Comparison of ENCODE assay signal across 17 cellular contexts in the genomic region with DNA sequence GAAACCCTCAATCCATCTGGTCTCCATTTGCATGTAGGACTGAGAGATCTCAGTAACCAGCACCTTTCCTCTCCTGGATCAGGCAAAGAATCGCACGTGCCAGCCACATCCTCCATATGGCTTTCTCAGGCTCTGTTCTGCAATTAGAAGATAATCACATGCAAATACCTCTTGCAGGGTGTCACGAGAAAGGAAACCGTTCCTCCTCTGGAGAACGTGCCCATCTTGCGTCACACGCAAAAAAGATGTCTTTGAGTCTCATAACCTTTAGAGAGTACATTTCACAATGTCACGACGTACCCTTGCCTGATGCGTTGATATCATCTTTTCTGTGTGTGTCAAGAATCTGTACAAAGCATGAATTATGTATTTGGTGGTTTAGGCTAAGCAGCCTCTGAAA. TPM values are rescaled to one million over a fixed set of nuclear protein-coding genes. Genes with fewer than 3 reads are reported as not detected.
DNase-seq lines count a peak whose midpoint lies in the region; ATAC-seq and TF ChIP-seq lines count a peak whose summit lies in the region.
"Had no signal": no experiment of that assay in that cellular context is flagged by ENCODE, and none has a peak within 500 bp of the region (broad histone marks: within the 10 kb centered on the region; RNA-seq: fewer than 3 reads in every experiment).

No MANE protein-coding gene starts in this region.

- intact Hi-C loops in IMR-90 (cut with micrococcal nuclease), result no loop called here

- H3K79me2 ChIP-seq in trophoblast cell (ENCODE audit: control insufficient read depth, insufficient read depth, low read length, poor library complexity), result no peaks in the 10 kb centered on the region

- CTCF ChIA-PET in IMR-90 (lab: Yijun Ruan, JAX), result no interaction called here

- no peak overlapping the region for H3K4me3 Mint-ChIP-seq in natural killer cell treated with Interleukin-12 subunit alpha and Interleukin-12 subunit beta and Interleukin-15 and Interleukin-18, amount 100 ng/mL, for 72 hours

- no peak for TF ChIP-seq RAD21 in IMR-90 (IDR thresholded peaks at IDR 0.05; ENCODE audit: low read length)

- no peak for TF ChIP-seq POLR2A in IMR-90 (IDR thresholded peaks at IDR 0.05; ENCODE audit: low read depth, low read length)

- no peak overlapping the region for H3K4ac ChIP-seq in IMR-90 (ENCODE audit: low read depth, low read length)
- no peak overlapping the region for H3K4ac ChIP-seq in trophoblast cell (ENCODE audit: low read depth, low read length)

- H2AK5ac ChIP-seq in IMR-90 (ENCODE audit: low read depth, low read length) (no peak overlapping the region), trophoblast cell (ENCODE audit: low read length) (no peak overlapping the region)

- H3K27ac ChIP-seq in IMR-90 (ENCODE audit: insufficient read depth, low read length) (no peak overlapping the region), trophoblast cell (ENCODE audit: low read depth, low read length) (no peak overlapping the region)
- H3K27ac ChIP-seq: C4-2B, SJCRH30 had no signal

- H2AK9ac ChIP-seq in IMR-90 (replicated peaks; ENCODE audit: low read depth, low read length, poor library complexity), result no peak overlapping the region

- H3K27me3 Mint-ChIP-seq in natural killer cell treated with Interleukin-12 subunit alpha and Interleukin-12 subunit beta and Interleukin-15 and Interleukin-18, amount 100 ng/mL, for 72 hours, result peaks cover 0 to 1% of the 10 kb centered on the region in 2 donors

- no peak overlapping the region for H3K56ac ChIP-seq in IMR-90 (ENCODE audit: extremely low read depth, insufficient read depth, low read length)

- no peaks in the 10 kb centered on the region for H4K20me1 ChIP-seq in IMR-90 (ENCODE audit: insufficient read depth, low read length)

- in situ Hi-C loops in IMR-90 (cut with MboI; ENCODE audit: low sequenced_read_pairs), result no loop called here

- no peaks in the 10 kb centered on the region for H3K36me3 Mint-ChIP-seq in natural killer cell treated with Interleukin-12 subunit alpha and Interleukin-12 subunit beta and Interleukin-15 and Interleukin-18, amount 100 ng/mL, for 72 hours

- H2AFZ ChIP-seq in IMR-90 (replicated peaks; ENCODE audit: low read length, poor library complexity), result no peak overlapping the region
- no peak overlapping the region for H2AFZ ChIP-seq in trophoblast cell (ENCODE audit: insufficient read depth, low read length, poor library complexity)

- no peak for DNase-seq in IMR-90
- DNase-seq in NCI-H524 treated with DMSO at 0.1 percent for 48 hours (lab: John Stamatoyannopoulos, UW), result peak; percentile 16
- peak; percentile 51 for DNase-seq in SIG-M5 treated with dmso at 0.1 percent for 504 hours (lab: John Stamatoyannopoulos, UW; ENCODE audit: unreplicated experiment)
- peak; percentile 13 to 57 for DNase-seq in trophoblast cell
- no peak for DNase-seq in natural killer cell treated with Interleukin-12 subunit alpha and Interleukin-12 subunit beta and Interleukin-15 and Interleukin-18, amount 100 ng/mL, for 72 hours (ENCODE audit: low spot score)
- no peak for DNase-seq in stimulated activated CD4-positive, alpha-beta T cell treated with anti-CD3 and anti-CD28 coated beads, Interleukin-2, amount 100 ng/mL, for 48 hours
- DNase-seq: COR-L47, EL, Kasumi-1, NCI-H146, NCI-H2081, NCI-H510A, OCI-M1, RPMI8226, SJCRH30 had no signal

- H3K9me3 Mint-ChIP-seq in natural killer cell treated with Interleukin-12 subunit alpha and Interleukin-12 subunit beta and Interleukin-15 and Interleukin-18, amount 100 ng/mL, for 72 hours, result no peaks in the 10 kb centered on the region

- no peak overlapping the region for H2BK15ac ChIP-seq in IMR-90 (ENCODE audit: low read depth, low read length)

- H4K8ac ChIP-seq in IMR-90 (ENCODE audit: low read depth in 2 of 2, low read length in 2 of 2), result no peak overlapping the region
- H4K8ac ChIP-seq in trophoblast cell (ENCODE audit: low read depth, low read length), result no peak overlapping the region

- H3K4me2 ChIP-seq in IMR-90 (ENCODE audit: low read depth, low read length), result no peak overlapping the region
- no peak overlapping the region for H3K4me2 ChIP-seq in trophoblast cell (ENCODE audit: low read length)

- H4K5ac ChIP-seq in IMR-90 (ENCODE audit: low read depth, low read length), result no peak overlapping the region

- H2BK20ac ChIP-seq in IMR-90 (ENCODE audit: low read depth, low read length), result no peak overlapping the region

- H3K27me3 ChIP-seq in IMR-90 (ENCODE audit: control insufficient read depth, insufficient read depth, low read length), result peaks cover 2% of the 10 kb centered on the region; the same call in 1 of the 2 replicates
- H3K27me3 ChIP-seq in trophoblast cell (ENCODE audit: insufficient read depth, low read length), result no peaks in the 10 kb centered on the region
- H3K27me3 ChIP-seq: SJCRH30 had no signal

- H3K18ac ChIP-seq in IMR-90 (ENCODE audit: low read depth, low read length) (no peak overlapping the region), trophoblast cell (ENCODE audit: low read length) (no peak overlapping the region)

- H4K91ac ChIP-seq in IMR-90 (ENCODE audit: insufficient read depth, low read depth, low read length), result no peak overlapping the region; the same call in 1 of the 2 replicates
- H4K91ac ChIP-seq in trophoblast cell (ENCODE audit: low read depth, low read length), result no peak overlapping the region

- dilution Hi-C loops in IMR-90 (cut with HindIII; ENCODE audit: low sequenced_read_pairs, unreplicated experiment), result no loop called here

- no TSS peak for BruUV-seq in IMR-90 (replicated peaks; lab: Mats Ljungman, UMichigan)

- H2BK5ac ChIP-seq in IMR-90 (ENCODE audit: low read depth, low read length, poor library complexity, severe bottlenecking) (no peak overlapping the region), trophoblast cell (ENCODE audit: low read depth, low read length, poor library complexity) (no peak overlapping the region)

- POLR2A ChIA-PET in IMR-90 (lab: Charles Lee; ENCODE audit: unreplicated experiment), result no interaction called here

- TF ChIP-seq CTCF in IMR-90 (conservative IDR thresholded peaks at IDR 0.05; ENCODE audit: low read depth, low read length), result no peak

- peak overlapping the region; percentile 11 for H2BK12ac ChIP-seq in trophoblast cell (ENCODE audit: low read length)

- H3K4me3 ChIP-seq in IMR-90 (ENCODE audit: insufficient read depth, low read depth, low read length) (no peak overlapping the region), trophoblast cell (ENCODE audit: low read depth, low read length) (no peak overlapping the region)
- H3K4me3 ChIP-seq: SJCRH30 had no signal

- H2BK120ac ChIP-seq in IMR-90 (ENCODE audit: low read depth, low read length), result no peak overlapping the region
- H2BK120ac ChIP-seq in trophoblast cell (ENCODE audit: insufficient read depth, low read length, poor library complexity), result no peak overlapping the region

- no peaks in the 10 kb centered on the region for H3K9me3 ChIP-seq in IMR-90 (ENCODE audit: control insufficient read depth, insufficient read depth, low read length)
- H3K9me3 ChIP-seq in trophoblast cell (ENCODE audit: insufficient read depth, low read depth, low read length), result peaks cover 4% of the 10 kb centered on the region

- no peak overlapping the region for H3K27ac Mint-ChIP-seq in natural killer cell treated with Interleukin-12 subunit alpha and Interleukin-12 subunit beta and Interleukin-15 and Interleukin-18, amount 100 ng/mL, for 72 hours

- H3K9ac ChIP-seq in IMR-90 (ENCODE audit: low read depth, low read length) (no peak overlapping the region), trophoblast cell (ENCODE audit: low read length) (no peak overlapping the region)

- H3K79me1 ChIP-seq in IMR-90 (ENCODE audit: low read depth in 1 of 2, low read length in 2 of 2) (no peaks in the 10 kb centered on the region), trophoblast cell (ENCODE audit: low read length) (peaks cover 11% of the 10 kb centered on the region)

- H3K23ac ChIP-seq in IMR-90 (ENCODE audit: low read depth, low read length) (no peak overlapping the region), trophoblast cell (ENCODE audit: low read length) (no peak overlapping the region)

- H3K14ac ChIP-seq in IMR-90 (replicated peaks; ENCODE audit: low read depth, low read length) (no peak overlapping the region), trophoblast cell (ENCODE audit: low read length) (no peak overlapping the region)

- peaks cover 0 to 5% of the 10 kb centered on the region in 2 donors for H3K4me1 Mint-ChIP-seq in natural killer cell treated with Interleukin-12 subunit alpha and Interleukin-12 subunit beta and Interleukin-15 and Interleukin-18, amount 100 ng/mL, for 72 hours (ENCODE audit: low read depth in 2 of 2)

- ATAC-seq in IMR-90 (ENCODE audit: low read depth) (no peak), HG03442 (IDR thresholded peaks at IDR 0.05; ENCODE audit: unreplicated experiment) (no peak)
- no peak for ATAC-seq in natural killer cell treated with Interleukin-12 subunit alpha and Interleukin-12 subunit beta and Interleukin-15 and Interleukin-18, amount 100 ng/mL, for 72 hours

- H3K36me3 ChIP-seq in IMR-90 (ENCODE audit: control insufficient read depth, insufficient read depth, low read length) (no peaks in the 10 kb centered on the region), trophoblast cell (ENCODE audit: control insufficient read depth in 1 of 2, insufficient read depth in 2 of 2, low read length in 2 of 2) (no peaks in the 10 kb centered on the region)
- H3K36me3 ChIP-seq: SJCRH30 had no signal

- H3K9me1 ChIP-seq in IMR-90 (ENCODE audit: insufficient read depth, low read length), result 0 out of 2 replicates have a peak, but pooled peaks cover 7% of the 10 kb centered on the region

- WGBS in IMR-90 (ENCODE audit: extremely low coverage in 2 of 2, insufficient read length in 1 of 2), 2 experiments, result 83% methylated on average over 2 of the region's 10 CpGs; no CpG with 5 or more reads in 1 of the 2 experiments
- WGBS in trophoblast cell (ENCODE audit: extremely low coverage, insufficient coverage, insufficient read length), result no CpG with 5 or more reads among the region's 10 CpGs

- peaks cover 15% of the 10 kb centered on the region for H3K4me1 ChIP-seq in IMR-90 (ENCODE audit: control insufficient read depth, insufficient read depth, low read length)
- H3K4me1 ChIP-seq in trophoblast cell (ENCODE audit: control insufficient read depth in 1 of 2, insufficient read depth in 2 of 2, low read length in 2 of 2), result peaks cover 9 to 22% of the 10 kb centered on the region in 2 experiments

- no peak overlapping the region for H4K12ac ChIP-seq in trophoblast cell (ENCODE audit: low read depth, low read length)

TF ChIP-seq in IMR-90, 13 proteins besides CTCF, POLR2A, EP300 and RAD21:
- TF ChIP-seq FOS (IDR thresholded peaks at IDR 0.05; ENCODE audit: low read depth, low read length), result no peak
- TF ChIP-seq CEBPB (IDR thresholded peaks at IDR 0.05; ENCODE audit: low read depth, low read length), result 0 out of 2 replicates have a peak, but pooled peaks have one; percentile 14
- no peak for TF ChIP-seq RFX5 (IDR thresholded peaks at IDR 0.05; ENCODE audit: low read depth, low read length)

RNA-seq across cellular contexts. Expression of a gene that starts 36.2 kb away (rescaled TPM):
- not detected in 2 replicates for total RNA-seq in IMR-90 (2012; rRNA removed)
- polyA plus RNA-seq in IMR-90 (2012; rRNA removed), result not detected in 2 replicates
- polyA plus RNA-seq in IMR-90 (2012; cell fraction: cytosol; rRNA removed), result not detected in 2 replicates
- not detected in 2 replicates for polyA plus RNA-seq in IMR-90 (2012; cell fraction: nucleus; rRNA removed; ENCODE audit: low replicate concordance)
- polyA plus RNA-seq in trophoblast cell (2013), result 0.31 and 0.32 TPM in 2 replicates
- under 1 TPM; 0.14 to 0.22 TPM for total RNA-seq in natural killer cell treated with Interleukin-12 subunit alpha and Interleukin-12 subunit beta and Interleukin-15 and Interleukin-18, amount 100 ng/mL, for 72 hours

Comparison
In these comparisons a context has a peak if more than half of its experiments do, and no peak if none do; other contexts are left out.
1. DNase-seq: peak in NCI-H524 treated with DMSO at 0.1 percent for 48 hours (single experiment), SIG-M5 treated with dmso at 0.1 percent for 504 hours (single experiment) and trophoblast cell (2 of 2); none in IMR-90 (single experiment), natural killer cell treated with Interleukin-12 subunit alpha and Interleukin-12 subunit beta and Interleukin-15 and Interleukin-18, amount 100 ng/mL, for 72 hours (single experiment) and stimulated activated CD4-positive, alpha-beta T cell treated with anti-CD3 and anti-CD28 coated beads, Interleukin-2, amount 100 ng/mL, for 48 hours (0 of 2).